ENCODE assay signal across 24 cellular contexts in genomic region chr22:36852056-36852973, GRCh38. TPM values are rescaled to one million over a fixed set of nuclear protein-coding genes. Genes with fewer than 3 reads are reported as not detected.
DNase-seq lines count a peak whose midpoint lies in the region; ATAC-seq, FAIRE-seq and TF ChIP-seq lines count a peak whose summit lies in the region.
"Had no signal": no experiment of that assay in that cellular context is flagged by ENCODE, and none has a peak within 500 bp of the region (broad histone marks: within the 10 kb centered on the region; RNA-seq: fewer than 3 reads in every experiment).

No MANE protein-coding gene starts in this region.

- intact Hi-C loops in posterior cingulate gyrus (cut with DNase I): no loop called here

- H3K9ac ChIP-seq in Karpas-422 (ENCODE audit: low read length): no peak overlapping the region

- H3K9me2 ChIP-seq in Karpas-422 (replicated peaks; ENCODE audit: insufficient read depth, low read length): no peaks in the 10 kb centered on the region

- no peak for DNase-seq in activated T-cell treated with anti-CD3 and anti-CD28 coated beads, Interleukin-2, amount 50 U/mL, for 72 hours
- no peak for DNase-seq in activated T-cell treated with anti-CD3 and anti-CD28 coated beads, Interleukin-2, amount 50 U/mL, for 24 hours
- DNase-seq in Karpas-422: no peak
- DNase-seq in stimulated activated effector memory CD8-positive, alpha-beta T cell treated with anti-CD3 and anti-CD28 coated beads, Interleukin-12 subunit alpha, Interleukin-12 subunit beta, amount 100 ng/mL, for 72 hours (ENCODE audit: low spot score in 2 of 2): no peak
- DNase-seq in H54 (ENCODE audit: insufficient read length, low spot score): no peak
- no peak for DNase-seq in occipital lobe (lab: John Stamatoyannopoulos, UW)
- DNase-seq in posterior cingulate gyrus: no peak
- DNase-seq: activated CD8-positive, alpha-beta memory T cell treated with anti-CD3 and anti-CD28 coated beads, Interleukin-2, amount 50 U/mL, for 4 hours; activated effector memory CD4-positive, alpha-beta T cell treated with anti-CD3 and anti-CD28 coated beads, Interleukin-2, amount 50 U/mL, for 16 hours; BE2C; cerebellar nuclear complex; dorsolateral prefrontal cortex; GOT3; mesenchymal stem cell; NCI-H2029 treated with DMSO at 0.1 percent for 48 hours; NCI-H345; NCI-H748 treated with DMSO at 0.1 percent for 48 hours; stomach; tibial artery; WERI-Rb-1 had no signal

- H3K4me1 ChIP-seq in Karpas-422 (ENCODE audit: low read length): peaks cover 3% of the 10 kb centered on the region

- no peaks in the 10 kb centered on the region for H3K36me3 ChIP-seq in Karpas-422 (ENCODE audit: insufficient read depth, low read length)
- H3K36me3 ChIP-seq: BE2C, gastroesophageal sphincter, stomach, tibial artery, WERI-Rb-1 had no signal

- H3K27me3 Mint-ChIP-seq in activated T-cell treated with anti-CD3 and anti-CD28 coated beads, Interleukin-2, amount 50 U/mL, for 72 hours (ENCODE audit: low read depth): peaks cover 7% of the 10 kb centered on the region
- H3K27me3 Mint-ChIP-seq in activated T-cell treated with anti-CD3 and anti-CD28 coated beads, Interleukin-2, amount 50 U/mL, for 24 hours: peaks cover 11% of the 10 kb centered on the region
- peaks cover 17% of the 10 kb centered on the region for H3K27me3 Mint-ChIP-seq in activated T-helper 17 cell treated with anti-CD3 and anti-CD28 coated beads, Interleukin-2, amount 50 U/mL, for 72 hours

- ATAC-seq in activated T-cell treated with anti-CD3 and anti-CD28 coated beads, Interleukin-2, amount 50 U/mL, for 72 hours (replicated peaks in 1 of 2): no peak
- ATAC-seq in activated T-helper 17 cell treated with anti-CD3 and anti-CD28 coated beads, Interleukin-2, amount 50 U/mL, for 72 hours (replicated peaks): no peak
- ATAC-seq in stimulated activated effector memory CD8-positive, alpha-beta T cell treated with anti-CD3 and anti-CD28 coated beads, Interleukin-12 subunit alpha, Interleukin-12 subunit beta, amount 100 ng/mL, for 72 hours: no peak
- ATAC-seq: gastroesophageal sphincter had no signal

- no peak for FAIRE-seq in H54 (lab: Jason Lieb, UNC)

- peaks cover 1 to 2% of the 10 kb centered on the region in 2 donors for H3K36me3 Mint-ChIP-seq in activated T-cell treated with anti-CD3 and anti-CD28 coated beads, Interleukin-2, amount 50 U/mL, for 72 hours (ENCODE audit: insufficient read depth in 2 of 2)
- no peaks in the 10 kb centered on the region for H3K36me3 Mint-ChIP-seq in activated T-cell treated with anti-CD3 and anti-CD28 coated beads, Interleukin-2, amount 50 U/mL, for 24 hours (ENCODE audit: low read depth)
- H3K36me3 Mint-ChIP-seq in activated T-helper 17 cell treated with anti-CD3 and anti-CD28 coated beads, Interleukin-2, amount 50 U/mL, for 72 hours (ENCODE audit: low read depth): no peaks in the 10 kb centered on the region
- no peaks in the 10 kb centered on the region for H3K36me3 Mint-ChIP-seq in stimulated activated effector memory CD8-positive, alpha-beta T cell treated with anti-CD3 and anti-CD28 coated beads, Interleukin-12 subunit alpha, Interleukin-12 subunit beta, amount 100 ng/mL, for 72 hours

- TF ChIP-seq POLR2A in H54 (IDR thresholded peaks at IDR 0.05; ENCODE audit: low read depth, low read length): no peak

- peak overlapping the region; percentile 67 to 74 for H3K4me3 Mint-ChIP-seq in activated T-cell treated with anti-CD3 and anti-CD28 coated beads, Interleukin-2, amount 50 U/mL, for 72 hours
- H3K4me3 Mint-ChIP-seq in activated T-cell treated with anti-CD3 and anti-CD28 coated beads, Interleukin-2, amount 50 U/mL, for 24 hours: no peak overlapping the region
- H3K4me3 Mint-ChIP-seq in activated T-helper 17 cell treated with anti-CD3 and anti-CD28 coated beads, Interleukin-2, amount 50 U/mL, for 72 hours: peak overlapping the region; percentile 71
- H3K4me3 Mint-ChIP-seq in stimulated activated effector memory CD8-positive, alpha-beta T cell treated with anti-CD3 and anti-CD28 coated beads, Interleukin-12 subunit alpha, Interleukin-12 subunit beta, amount 100 ng/mL, for 72 hours: peak overlapping the region; percentile 58

- H3K4me3 ChIP-seq in Karpas-422 (ENCODE audit: low read length): no peak overlapping the region
- H3K4me3 ChIP-seq: dorsolateral prefrontal cortex, gastroesophageal sphincter, stomach, tibial artery had no signal

- H3K27ac ChIP-seq in Karpas-422 (ENCODE audit: low read length): no peak overlapping the region
- H3K27ac ChIP-seq: dorsolateral prefrontal cortex, gastroesophageal sphincter, tibial artery, WERI-Rb-1 had no signal

- no peak overlapping the region for H3K4me2 ChIP-seq in Karpas-422 (ENCODE audit: low read depth, low read length, poor library complexity, severe bottlenecking)

- peaks cover 1 to 3% of the 10 kb centered on the region in 2 donors for H3K9me3 Mint-ChIP-seq in activated T-cell treated with anti-CD3 and anti-CD28 coated beads, Interleukin-2, amount 50 U/mL, for 72 hours
- H3K9me3 Mint-ChIP-seq in activated T-cell treated with anti-CD3 and anti-CD28 coated beads, Interleukin-2, amount 50 U/mL, for 24 hours: peaks cover 3% of the 10 kb centered on the region
- H3K9me3 Mint-ChIP-seq in activated T-helper 17 cell treated with anti-CD3 and anti-CD28 coated beads, Interleukin-2, amount 50 U/mL, for 72 hours: no peaks in the 10 kb centered on the region
- no peaks in the 10 kb centered on the region for H3K9me3 Mint-ChIP-seq in stimulated activated effector memory CD8-positive, alpha-beta T cell treated with anti-CD3 and anti-CD28 coated beads, Interleukin-12 subunit alpha, Interleukin-12 subunit beta, amount 100 ng/mL, for 72 hours

- H4K20me1 ChIP-seq in Karpas-422 (ENCODE audit: insufficient read depth, low read depth, low read length): no peaks in the 10 kb centered on the region

- peaks cover 16% of the 10 kb centered on the region for H3K4me1 Mint-ChIP-seq in activated T-cell treated with anti-CD3 and anti-CD28 coated beads, Interleukin-2, amount 50 U/mL, for 72 hours (ENCODE audit: low read depth)
- H3K4me1 Mint-ChIP-seq in activated T-cell treated with anti-CD3 and anti-CD28 coated beads, Interleukin-2, amount 50 U/mL, for 24 hours (ENCODE audit: low read depth): peaks cover 18% of the 10 kb centered on the region
- H3K4me1 Mint-ChIP-seq in activated T-helper 17 cell treated with anti-CD3 and anti-CD28 coated beads, Interleukin-2, amount 50 U/mL, for 72 hours: peaks cover 11% of the 10 kb centered on the region
- H3K4me1 Mint-ChIP-seq in stimulated activated effector memory CD8-positive, alpha-beta T cell treated with anti-CD3 and anti-CD28 coated beads, Interleukin-12 subunit alpha, Interleukin-12 subunit beta, amount 100 ng/mL, for 72 hours: peaks cover 24% of the 10 kb centered on the region

- no peaks in the 10 kb centered on the region for H3K9me3 ChIP-seq in Karpas-422 (ENCODE audit: low read length)
- H3K9me3 ChIP-seq: BE2C, stomach, tibial artery had no signal

- peak overlapping the region; percentile 27; the same call in 1 of the 2 replicates for H2AFZ ChIP-seq in Karpas-422 (ENCODE audit: low read length)

- H3K27me3 ChIP-seq in Karpas-422 (ENCODE audit: low read length): no peaks in the 10 kb centered on the region

- no peak overlapping the region for H3K27ac Mint-ChIP-seq in activated T-cell treated with anti-CD3 and anti-CD28 coated beads, Interleukin-2, amount 50 U/mL, for 72 hours
- no peak overlapping the region for H3K27ac Mint-ChIP-seq in activated T-cell treated with anti-CD3 and anti-CD28 coated beads, Interleukin-2, amount 50 U/mL, for 24 hours
- no peak overlapping the region for H3K27ac Mint-ChIP-seq in activated T-helper 17 cell treated with anti-CD3 and anti-CD28 coated beads, Interleukin-2, amount 50 U/mL, for 72 hours
- peak overlapping the region; percentile 97 for H3K27ac Mint-ChIP-seq in stimulated activated effector memory CD8-positive, alpha-beta T cell treated with anti-CD3 and anti-CD28 coated beads, Interleukin-12 subunit alpha, Interleukin-12 subunit beta, amount 100 ng/mL, for 72 hours

- no peaks in the 10 kb centered on the region for H3K79me2 ChIP-seq in Karpas-422 (ENCODE audit: low read length)

RNA-seq across cellular contexts. Expression of gene NCF4, which starts 8.5 kb away (rescaled TPM):
- 10 to 100 TPM in 1 of 2 donors, 1 to 10 TPM in 1; 8.5 to 15.8 TPM for total RNA-seq in activated T-cell treated with anti-CD3 and anti-CD28 coated beads, Interleukin-2, amount 50 U/mL, for 72 hours
- 116 and 179 TPM in 2 replicates for total RNA-seq in Karpas-422 (2014; rRNA removed; shearing (Covaris generic); ENCODE audit: low replicate concordance)
- total RNA-seq in activated T-helper 17 cell treated with anti-CD3 and anti-CD28 coated beads, Interleukin-2, amount 50 U/mL, for 72 hours: 10 to 100 TPM; 40.6 to 60.1 TPM
- 2.5 TPM for total RNA-seq in occipital lobe
- total RNA-seq: fibroblast of lung, M059J had no signal

RNA-seq across cellular contexts. Expression of gene PVALB, which starts 35.5 kb away (rescaled TPM):
- total RNA-seq in activated T-cell treated with anti-CD3 and anti-CD28 coated beads, Interleukin-2, amount 50 U/mL, for 72 hours: not detected
- not detected in 2 replicates for total RNA-seq in Karpas-422 (2014; rRNA removed; shearing (Covaris generic); ENCODE audit: low replicate concordance)
- not detected for total RNA-seq in activated T-helper 17 cell treated with anti-CD3 and anti-CD28 coated beads, Interleukin-2, amount 50 U/mL, for 72 hours
- 0.62 TPM for total RNA-seq in occipital lobe
- total RNA-seq: fibroblast of lung, gastroesophageal sphincter, M059J, stomach had no signal
